Comparison of ENCODE assay signal across 1 cellular context in the genomic region with DNA sequence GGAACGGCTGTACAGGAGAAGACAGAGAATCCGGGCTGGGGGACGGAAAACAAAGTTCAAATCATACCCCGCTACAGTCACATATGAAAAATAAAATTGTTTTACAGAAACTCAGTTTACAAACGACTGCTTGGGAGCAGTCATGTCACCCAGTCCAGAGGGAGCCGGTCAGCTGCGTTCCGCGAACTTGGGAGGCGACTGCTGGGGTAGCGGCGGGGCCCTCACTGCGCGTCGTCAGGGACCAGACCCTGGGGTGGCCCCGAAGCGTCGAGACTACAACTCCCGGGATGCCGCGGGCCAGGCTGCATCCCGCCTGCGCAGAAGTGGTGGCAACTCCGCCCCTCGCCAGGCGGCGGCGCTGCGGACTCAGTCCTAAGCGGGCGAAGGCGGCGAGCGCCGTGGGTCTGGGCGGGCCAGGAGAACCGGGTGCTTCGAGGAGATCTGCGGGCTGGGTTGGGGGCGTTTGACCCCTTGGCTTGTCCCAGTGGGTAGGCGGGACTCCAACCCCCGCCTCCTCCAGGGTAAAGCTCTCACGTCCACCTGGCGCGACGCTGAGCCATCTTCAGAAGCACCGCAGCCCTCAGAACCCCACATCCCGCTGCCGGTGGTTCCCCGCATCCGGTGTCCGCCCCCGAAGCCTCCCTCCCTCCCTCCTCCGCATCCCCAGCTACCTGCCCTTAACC.
TF ChIP-seq lines count a peak whose summit lies in the region.

No MANE protein-coding gene starts in this region.

TF ChIP-seq in SK-N-SH treated with all-trans-retinoic acid at 6 μM for 48 hours, 23 proteins besides CTCF, POLR2A, EP300 and RAD21 (continued from another document):
- TF ChIP-seq, protein P1, sequence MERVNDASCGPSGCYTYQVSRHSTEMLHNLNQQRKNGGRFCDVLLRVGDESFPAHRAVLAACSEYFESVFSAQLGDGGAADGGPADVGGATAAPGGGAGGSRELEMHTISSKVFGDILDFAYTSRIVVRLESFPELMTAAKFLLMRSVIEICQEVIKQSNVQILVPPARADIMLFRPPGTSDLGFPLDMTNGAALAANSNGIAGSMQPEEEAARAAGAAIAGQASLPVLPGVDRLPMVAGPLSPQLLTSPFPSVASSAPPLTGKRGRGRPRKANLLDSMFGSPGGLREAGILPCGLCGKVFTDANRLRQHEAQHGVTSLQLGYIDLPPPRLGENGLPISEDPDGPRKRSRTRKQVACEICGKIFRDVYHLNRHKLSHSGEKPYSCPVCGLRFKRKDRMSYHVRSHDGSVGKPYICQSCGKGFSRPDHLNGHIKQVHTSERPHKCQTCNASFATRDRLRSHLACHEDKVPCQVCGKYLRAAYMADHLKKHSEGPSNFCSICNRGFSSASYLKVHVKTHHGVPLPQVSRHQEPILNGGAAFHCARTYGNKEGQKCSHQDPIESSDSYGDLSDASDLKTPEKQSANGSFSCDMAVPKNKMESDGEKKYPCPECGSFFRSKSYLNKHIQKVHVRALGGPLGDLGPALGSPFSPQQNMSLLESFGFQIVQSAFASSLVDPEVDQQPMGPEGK (CRISPR knock-in tag; IDR thresholded peaks at IDR 0.05; ENCODE audit: borderline replicate concordance), result no peak
